12 cellular contexts compared by ENCODE assay signal in the genomic region with DNA sequence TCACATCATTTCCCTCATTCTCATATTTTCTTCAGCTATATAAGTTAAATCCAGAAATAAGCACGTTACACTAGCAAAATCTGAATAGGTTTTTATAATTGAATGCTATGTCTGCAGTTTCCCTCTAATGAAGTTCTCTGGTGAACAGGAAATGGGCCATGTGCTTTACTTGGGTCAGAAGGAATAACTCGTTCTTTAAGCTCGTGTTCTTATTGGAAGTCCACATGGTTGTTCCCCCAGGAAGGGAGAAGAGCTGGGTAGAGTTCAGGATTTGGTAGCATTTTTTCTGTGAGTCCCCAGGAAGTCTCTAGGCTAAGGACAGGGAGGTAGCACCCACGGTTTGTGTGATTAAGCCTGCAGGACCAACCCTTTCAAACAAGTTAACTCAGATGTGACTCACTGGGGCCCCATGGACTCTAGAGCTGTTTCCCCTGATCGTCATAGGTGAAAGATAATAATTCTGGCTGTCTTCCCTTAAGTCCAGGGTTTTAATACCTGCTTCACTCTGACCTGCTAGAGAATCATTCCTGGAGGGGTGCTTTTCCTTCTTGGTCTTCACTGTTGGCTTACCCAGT. TPM values are rescaled to one million over a fixed set of nuclear protein-coding genes. Genes with fewer than 3 reads are reported as not detected.
DNase-seq lines count a peak whose midpoint lies in the region; ATAC-seq and TF ChIP-seq lines count a peak whose summit lies in the region.
"Had no signal": no experiment of that assay in that cellular context is flagged by ENCODE, and none has a peak within 500 bp of the region (broad histone marks: within the 10 kb centered on the region; RNA-seq: fewer than 3 reads in every experiment).

No MANE protein-coding gene starts in this region.

- H3K27ac ChIP-seq in GM23248 (peak overlapping the region; percentile 88), SJSA1 (peak overlapping the region; percentile 4; the same call in 1 of the 2 replicates), fibroblast of lung (ENCODE audit: insufficient read depth, low read length) (no peak overlapping the region), skin epidermis (peak overlapping the region in 17 of 21 experiments; percentile 4 to 91 (median 84))

- peaks cover 79% of the 10 kb centered on the region for H3K4me1 ChIP-seq in GM23248 (ENCODE audit: insufficient read depth)
- H3K4me1 ChIP-seq in SJSA1 (replicated peaks) = peaks cover 53% of the 10 kb centered on the region
- H3K4me1 ChIP-seq in fibroblast of lung (ENCODE audit: control insufficient read depth, extremely low read depth, insufficient read depth, low read length) = peaks cover 8% of the 10 kb centered on the region

- no peak for ATAC-seq in HG02870 (IDR thresholded peaks at IDR 0.05; ENCODE audit: unreplicated experiment)
- ATAC-seq: T-helper 17 cell had no signal

- no peak for TF ChIP-seq CTCF in fibroblast of lung (conservative IDR thresholded peaks at IDR 0.05 in 1 of 2, IDR thresholded peaks at IDR 0.05 in 1 of 2; ENCODE audit: low read depth in 1 of 2, low read length in 2 of 2)
- no peak for TF ChIP-seq CTCF in GM13976 (IDR thresholded peaks at IDR 0.05; ENCODE audit: borderline replicate concordance, control extremely low read depth, extremely low read depth, insufficient read depth, missing control alignments)

- H3K9ac ChIP-seq in GM23248 (peak overlapping the region; percentile 45), fibroblast of lung (ENCODE audit: insufficient read depth, low read length) (no peak overlapping the region)

- H3K4me3 ChIP-seq in GM23248 = no peak overlapping the region
- H3K4me3 ChIP-seq in SJSA1 = no peak overlapping the region
- H3K4me3 ChIP-seq in fibroblast of lung (replicated peaks in 1 of 4; ENCODE audit: control extremely low read depth in 1 of 4, insufficient read depth in 1 of 4, low read depth in 3 of 4, low read length in 4 of 4) = no peak overlapping the region
- no peak overlapping the region for H3K4me3 ChIP-seq in skin epidermis

- peak overlapping the region; percentile 72 for H3K4me2 ChIP-seq in GM23248 (ENCODE audit: unreplicated experiment)
- no peak overlapping the region for H3K4me2 ChIP-seq in fibroblast of lung (ENCODE audit: extremely low read depth, insufficient read depth, low read length)

- H2AFZ ChIP-seq in GM23248 (no peak overlapping the region), fibroblast of lung (ENCODE audit: low read length) (no peak overlapping the region)

- H3K9me2 ChIP-seq in GM23248 (ENCODE audit: insufficient read depth) = no peaks in the 10 kb centered on the region

- peaks cover 69% of the 10 kb centered on the region for H3F3A ChIP-seq in GM23248 (ENCODE audit: insufficient read depth)

- no peaks in the 10 kb centered on the region for H3K36me3 ChIP-seq in GM23248 (ENCODE audit: low read depth)
- H3K36me3 ChIP-seq in SJSA1 = peaks cover 70% of the 10 kb centered on the region
- peaks cover 12% of the 10 kb centered on the region for H3K36me3 ChIP-seq in fibroblast of lung (ENCODE audit: control insufficient read depth, insufficient read depth, low read length)

- DNase-seq in GM23248 = peak; percentile 96
- peak; percentile 52 to 66 for DNase-seq in SJSA1 (ENCODE audit: low read depth in 1 of 2, low spot score in 2 of 2)
- DNase-seq in fibroblast of lung (ENCODE audit: low read depth in 2 of 2) = peak; percentile 23 to 84
- no peak for DNase-seq in GM13976 (ENCODE audit: low spot score)
- DNase-seq in stimulated activated naive CD4-positive, alpha-beta T cell treated with Interleukin-2 at 50 U/mL for 16 hours (lab: John Stamatoyannopoulos, UW) = no peak
- no peak for DNase-seq in globus pallidus (ENCODE audit: low spot score)
- DNase-seq: activated T-cell treated with anti-CD3 and anti-CD28 coated beads for 4 hours, immature natural killer cell, T-helper 17 cell had no signal

- H3K9me3 ChIP-seq in GM23248 (ENCODE audit: low read depth) = no peaks in the 10 kb centered on the region
- no peaks in the 10 kb centered on the region for H3K9me3 ChIP-seq in SJSA1 (replicated peaks)
- no peaks in the 10 kb centered on the region for H3K9me3 ChIP-seq in fibroblast of lung (ENCODE audit: control insufficient read depth, insufficient read depth, low read depth, low read length)

- in situ Hi-C loops in GM23248 (cut with MboI) = no loop called here
- in situ Hi-C loops in GM13976 (cut with MboI; ENCODE audit: low sequenced_read_pairs, unreplicated experiment) = no loop called here

- H4K20me1 ChIP-seq in GM23248 (ENCODE audit: insufficient read depth) (no peaks in the 10 kb centered on the region), fibroblast of lung (ENCODE audit: control insufficient read depth, extremely low read depth, insufficient read depth, low read length) (no peaks in the 10 kb centered on the region)

- WGBS in GM23248 (ENCODE audit: low coverage in 1 of 2, low lambda C conversion rate in 2 of 2, missing lambda C conversion rate in 2 of 2), 2 experiments = 31 to 35% methylated on average over 5 of the region's 5 CpGs

- H3K27me3 ChIP-seq in GM23248 (replicated peaks; ENCODE audit: insufficient read depth) = no peaks in the 10 kb centered on the region
- no peaks in the 10 kb centered on the region for H3K27me3 ChIP-seq in SJSA1 (replicated peaks)
- no peaks in the 10 kb centered on the region for H3K27me3 ChIP-seq in fibroblast of lung (ENCODE audit: control insufficient read depth, insufficient read depth, low read length)

- H3K79me2 ChIP-seq in GM23248 (ENCODE audit: insufficient read depth) = peaks cover 60% of the 10 kb centered on the region
- peaks cover 47% of the 10 kb centered on the region for H3K79me2 ChIP-seq in fibroblast of lung (ENCODE audit: control insufficient read depth, insufficient read depth, low read length)

RNA-seq across cellular contexts. Expression of a gene that starts 16.4 kb away (rescaled TPM):
- 60.8 and 93.7 TPM in 2 replicates for total RNA-seq in GM23248 (2014; rRNA removed; shearing (Covaris generic))
- 93.1 and 99.1 TPM in 2 replicates for polyA plus RNA-seq in GM23248 (2016; fragmentation: Nextera tagmentation; extraction: Ambion mirVana)
- 90.5 and 208 TPM in 2 replicates for total RNA-seq in SJSA1 (2014; rRNA removed; shearing (Covaris generic))
- total RNA-seq in fibroblast of lung = 40.6 and 43.9 TPM in 2 replicates
- 61.0 and 84.5 TPM in 2 replicates for polyA plus RNA-seq in fibroblast of lung
- 63.7 and 84.5 TPM in 2 replicates for polyA plus RNA-seq in fibroblast of lung (2012)
- 49.4 and 52.1 TPM in 2 replicates for polyA minus RNA-seq in fibroblast of lung (ENCODE audit: low replicate concordance)

RNA-seq across cellular contexts. Expression of a gene that starts 16.6 kb away (rescaled TPM):
- total RNA-seq in GM23248 (2014; rRNA removed; shearing (Covaris generic)) = 12.8 and 21.4 TPM in 2 replicates
- polyA plus RNA-seq in GM23248 (2016; fragmentation: Nextera tagmentation; extraction: Ambion mirVana) (14.3 and 20.9 TPM in 2 replicates), fibroblast of lung (8.4 and 9.9 TPM in 2 replicates)
- 15.7 and 19.5 TPM in 2 replicates for total RNA-seq in SJSA1 (2014; rRNA removed; shearing (Covaris generic))
- total RNA-seq in fibroblast of lung = 18.5 and 26.3 TPM in 2 replicates
- 7.7 and 11.5 TPM in 2 replicates for polyA plus RNA-seq in fibroblast of lung (2012)
- 29.8 and 33.3 TPM in 2 replicates for polyA minus RNA-seq in fibroblast of lung (ENCODE audit: low replicate concordance)

RNA-seq across cellular contexts. Expression of a gene that starts 37.7 kb away (rescaled TPM):
- total RNA-seq in GM23248 (2014; rRNA removed; shearing (Covaris generic)) = under 0.01 TPM in 1 of 2 replicates, not detected in the other
- 1.1 and 1.5 TPM in 2 replicates for polyA plus RNA-seq in GM23248 (2016; fragmentation: Nextera tagmentation; extraction: Ambion mirVana)
- not detected in 2 replicates for total RNA-seq in SJSA1 (2014; rRNA removed; shearing (Covaris generic))
- total RNA-seq in fibroblast of lung = 0.17 and 0.26 TPM in 2 replicates
- polyA plus RNA-seq in fibroblast of lung = 0.17 and 0.58 TPM in 2 replicates
- polyA plus RNA-seq in fibroblast of lung (2012) = 1.2 and 1.4 TPM in 2 replicates
- polyA minus RNA-seq in fibroblast of lung (ENCODE audit: low replicate concordance) = 0.08 and 0.11 TPM in 2 replicates

RNA-seq across cellular contexts. Expression of a gene that starts 50.3 kb away (rescaled TPM):
- not detected in 2 replicates for total RNA-seq in GM23248 (2014; rRNA removed; shearing (Covaris generic))
- polyA plus RNA-seq in GM23248 (2016; fragmentation: Nextera tagmentation; extraction: Ambion mirVana) (0.08 and 0.16 TPM in 2 replicates), fibroblast of lung (0.05 TPM in 1 of 2 replicates, not detected in the other)
- 0.05 TPM in 1 of 2 replicates, not detected in the other for total RNA-seq in SJSA1 (2014; rRNA removed; shearing (Covaris generic))
- total RNA-seq in fibroblast of lung = under 0.01 and 0.17 TPM in 2 replicates
- 0.10 TPM in 1 of 2 replicates, not detected in the other for polyA plus RNA-seq in fibroblast of lung (2012)
- not detected in 2 replicates for polyA minus RNA-seq in fibroblast of lung (ENCODE audit: low replicate concordance)
- total RNA-seq: pulmonary artery endothelial cell had no signal

Comparison
In these comparisons a context has a peak if more than half of its experiments do, and no peak if none do; other contexts are left out.
1. DNase-seq: peak in GM23248 (single experiment), SJSA1 (2 of 2) and fibroblast of lung (2 of 2); none in GM13976 (single experiment), stimulated activated naive CD4-positive, alpha-beta T cell treated with Interleukin-2 at 50 U/mL for 16 hours (single experiment) and globus pallidus (single experiment).